ENCODE assay signal across 8 cellular contexts in the genomic region with DNA sequence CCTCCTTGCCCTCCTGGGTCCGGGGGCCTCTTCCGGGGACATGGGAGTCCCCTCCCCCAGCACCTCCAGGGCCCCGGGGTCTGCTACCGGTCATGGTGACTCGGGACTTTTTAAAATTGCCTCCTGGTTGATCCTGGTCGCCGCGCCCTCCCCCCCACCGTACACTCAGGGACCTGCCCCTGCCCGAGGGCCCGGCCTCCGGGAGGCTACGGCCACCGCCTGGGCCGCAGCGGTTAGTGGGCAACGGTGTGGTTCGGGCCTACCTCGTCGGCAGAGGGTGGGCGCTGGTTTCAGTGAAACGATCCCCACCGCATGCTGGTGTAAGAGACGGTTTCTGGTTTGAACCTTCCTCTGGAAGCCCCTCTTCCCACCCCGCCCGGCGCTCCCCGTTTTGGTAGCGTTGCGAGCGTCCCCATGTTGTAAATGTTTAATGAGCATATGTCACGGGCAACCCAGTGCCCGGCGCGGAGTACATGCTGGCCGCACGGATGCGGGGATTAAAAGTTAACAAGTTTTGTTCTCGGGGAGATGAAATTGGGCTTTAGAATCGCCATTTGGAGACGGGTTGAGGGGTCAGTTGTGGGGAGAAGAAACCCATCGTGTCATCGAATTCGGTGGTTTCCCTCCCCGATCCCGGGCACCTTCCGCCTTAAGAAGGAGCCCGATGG. TPM values are rescaled to one million over a fixed set of nuclear protein-coding genes. Genes with fewer than 3 reads are reported as not detected.
A peak's percentile ranks its signal among the peaks of the same experiment; 100 is the strongest.
DNase-seq lines count a peak whose midpoint lies in the region; ATAC-seq, FAIRE-seq and TF ChIP-seq lines count a peak whose summit lies in the region.

No MANE protein-coding gene starts in this region.

- H3K27me3 ChIP-seq in GM23248 (replicated peaks; ENCODE audit: insufficient read depth) (no peaks in the 10 kb centered on the region), SU-DHL-6 (ENCODE audit: low read length) (no peaks in the 10 kb centered on the region), astrocyte (ENCODE audit: insufficient read depth, low read length) (no peaks in the 10 kb centered on the region), iPS-18a (ENCODE audit: control insufficient read depth, insufficient read depth, low read length) (no peaks in the 10 kb centered on the region), small intestine (ENCODE audit: control insufficient read depth in 2 of 2, insufficient read depth in 2 of 2, low read length in 2 of 2) (no peaks in the 10 kb centered on the region)

- no peaks in the 10 kb centered on the region for H3K27me3 Mint-ChIP-seq in astrocyte (ENCODE audit: low read depth, unreplicated experiment)

- TF ChIP-seq CTCF in SU-DHL-6 (IDR thresholded peaks at IDR 0.05; ENCODE audit: insufficient read depth, low read length, poor library complexity, severe bottlenecking): no peak
- no peak for TF ChIP-seq CTCF in astrocyte (IDR thresholded peaks at IDR 0.05; ENCODE audit: insufficient read depth, low read depth, low read length)

- DNase-seq in GM23248 (peak; percentile 65), astrocyte (ENCODE audit: low read depth) (no peak), small intestine (peak; percentile 42), 8988T (no peak), HPDE6-E6E7 (ENCODE audit: extremely low spot score) (no peak)

- H3K27ac ChIP-seq in GM23248: peak overlapping the region; percentile 72
- peak overlapping the region; percentile 87 for H3K27ac ChIP-seq in SU-DHL-6 (ENCODE audit: low read depth, low read length)
- peak overlapping the region; percentile 71 for H3K27ac ChIP-seq in astrocyte (ENCODE audit: low read depth, low read length)
- H3K27ac ChIP-seq in iPS-18a (ENCODE audit: low read length): peak overlapping the region; percentile 70
- peak overlapping the region; percentile 79 to 92 for H3K27ac ChIP-seq in small intestine (ENCODE audit: low read depth in 1 of 2, low read length in 1 of 2)

- H3K9me2 ChIP-seq in GM23248 (ENCODE audit: insufficient read depth): no peaks in the 10 kb centered on the region
- no peaks in the 10 kb centered on the region for H3K9me2 ChIP-seq in SU-DHL-6 (replicated peaks; ENCODE audit: insufficient read depth, low read length)

- H3K79me2 ChIP-seq in GM23248 (ENCODE audit: insufficient read depth): peaks cover 59% of the 10 kb centered on the region
- H3K79me2 ChIP-seq in SU-DHL-6 (ENCODE audit: insufficient read depth, low read length): peaks cover 73% of the 10 kb centered on the region
- H3K79me2 ChIP-seq in astrocyte (ENCODE audit: insufficient read depth, low read length): peaks cover 62% of the 10 kb centered on the region

- WGBS in GM23248 (ENCODE audit: low coverage in 1 of 2, low lambda C conversion rate in 2 of 2, missing lambda C conversion rate in 2 of 2), 2 experiments: 1% methylated on average over 44 to 48 of the region's 48 CpGs
- WGBS in small intestine, 3 donors: 0% methylated on average over 42 to 48 of the region's 48 CpGs

- FAIRE-seq in astrocyte (lab: Jason Lieb, UNC) (no peak), small intestine (lab: Jason Lieb, UNC) (no peak)

- H3F3A ChIP-seq in GM23248 (ENCODE audit: insufficient read depth) (peaks cover 30% of the 10 kb centered on the region), SU-DHL-6 (ENCODE audit: insufficient read depth) (peaks cover 5% of the 10 kb centered on the region; the same call in 1 of the 2 replicates)

- in situ Hi-C loops in GM23248 (cut with MboI): no loop called here

- peaks cover 35% of the 10 kb centered on the region for H3K4me1 Mint-ChIP-seq in astrocyte (ENCODE audit: low read depth, unreplicated experiment)

- H3K36me3 Mint-ChIP-seq in astrocyte (ENCODE audit: low read depth, unreplicated experiment): no peaks in the 10 kb centered on the region

- peak overlapping the region; percentile 94 for H3K9ac ChIP-seq in GM23248
- peak overlapping the region; percentile 100 for H3K9ac ChIP-seq in SU-DHL-6 (ENCODE audit: low read length)
- peak overlapping the region; percentile 96 for H3K9ac ChIP-seq in astrocyte (ENCODE audit: low read length)
- H3K9ac ChIP-seq in iPS-18a (ENCODE audit: low read length): peak overlapping the region; percentile 91

- peak overlapping the region; percentile 63 for H2AFZ ChIP-seq in GM23248
- no peak overlapping the region for H2AFZ ChIP-seq in SU-DHL-6 (ENCODE audit: low read depth, low read length, severe bottlenecking)
- peak overlapping the region; percentile 51 for H2AFZ ChIP-seq in astrocyte (ENCODE audit: low read depth, low read length)

- ATAC-seq in GM21717 (IDR thresholded peaks at IDR 0.05; ENCODE audit: unreplicated experiment): no peak

- H3K36me3 ChIP-seq in GM23248 (ENCODE audit: low read depth) (no peaks in the 10 kb centered on the region), SU-DHL-6 (ENCODE audit: low read length) (no peaks in the 10 kb centered on the region; the same call in 1 of the 2 replicates), astrocyte (ENCODE audit: insufficient read depth, low read length) (no peaks in the 10 kb centered on the region), iPS-18a (ENCODE audit: control insufficient read depth, low read depth, low read length) (no peaks in the 10 kb centered on the region), small intestine (ENCODE audit: control insufficient read depth in 2 of 2, insufficient read depth in 2 of 2, low read length in 2 of 2) (no peaks in the 10 kb centered on the region)

- H4K20me1 ChIP-seq in GM23248 (ENCODE audit: insufficient read depth) (peaks cover 34% of the 10 kb centered on the region), SU-DHL-6 (ENCODE audit: low read depth, low read length) (peaks cover 29% of the 10 kb centered on the region), astrocyte (ENCODE audit: insufficient read depth, low read length) (peaks cover 50% of the 10 kb centered on the region)

- peak overlapping the region; percentile 98 for H3K4me3 Mint-ChIP-seq in astrocyte (ENCODE audit: unreplicated experiment)

- H3K4me1 ChIP-seq in GM23248 (ENCODE audit: insufficient read depth) (peaks cover 43% of the 10 kb centered on the region), astrocyte (ENCODE audit: insufficient read depth, low read length) (peaks cover 28% of the 10 kb centered on the region), iPS-18a (ENCODE audit: control insufficient read depth, low read depth, low read length) (peaks cover 49% of the 10 kb centered on the region), small intestine (ENCODE audit: control insufficient read depth in 2 of 2, insufficient read depth in 1 of 2, low read depth in 1 of 2, low read length in 1 of 2) (peaks cover 4 to 14% of the 10 kb centered on the region in 2 donors)

- peak overlapping the region; percentile 86 for H3K4me3 ChIP-seq in GM23248
- peak overlapping the region; percentile 96 for H3K4me3 ChIP-seq in SU-DHL-6 (ENCODE audit: insufficient read depth, low read length, poor library complexity, severe bottlenecking)
- H3K4me3 ChIP-seq in astrocyte (ENCODE audit: insufficient read depth, low read depth, low read length): peak overlapping the region; percentile 96
- peak overlapping the region; percentile 94 for H3K4me3 ChIP-seq in iPS-18a (ENCODE audit: low read length)
- peak overlapping the region; percentile 73 to 99 for H3K4me3 ChIP-seq in small intestine (ENCODE audit: low read depth in 1 of 2, low read length in 2 of 2)

- H3K9me3 ChIP-seq in GM23248 (ENCODE audit: low read depth) (no peaks in the 10 kb centered on the region), SU-DHL-6 (ENCODE audit: insufficient read depth, low read length) (no peaks in the 10 kb centered on the region), astrocyte (ENCODE audit: insufficient read depth, low read depth, low read length) (no peaks in the 10 kb centered on the region), iPS-18a (ENCODE audit: control insufficient read depth, low read depth, low read length) (no peaks in the 10 kb centered on the region), small intestine (ENCODE audit: control insufficient read depth, low read depth) (no peaks in the 10 kb centered on the region)

- peak overlapping the region; percentile 98 for H3K27ac Mint-ChIP-seq in astrocyte (ENCODE audit: unreplicated experiment)

- H3K4me2 ChIP-seq in GM23248 (ENCODE audit: unreplicated experiment) (peak overlapping the region; percentile 78), SU-DHL-6 (ENCODE audit: low read depth, low read length, poor library complexity, severe bottlenecking) (peak overlapping the region; percentile 89), astrocyte (ENCODE audit: low read length) (peak overlapping the region; percentile 97)

- no peaks in the 10 kb centered on the region for H3K9me3 Mint-ChIP-seq in astrocyte (ENCODE audit: unreplicated experiment)

RNA-seq across cellular contexts. Expression of a gene that starts 1.2 kb away (rescaled TPM):
- 59.9 and 81.9 TPM in 2 replicates for total RNA-seq in GM23248 (2014; rRNA removed; shearing (Covaris generic))
- polyA plus RNA-seq in GM23248 (2016; fragmentation: Nextera tagmentation; extraction: Ambion mirVana) (30.2 and 33.8 TPM in 2 replicates), small intestine (10 to 100 TPM; 16.8 to 63.2 (median 22.8) TPM)
- 234 and 243 TPM in 2 replicates for total RNA-seq in astrocyte

Comparison
In these comparisons a context has a peak if more than half of its experiments do, and no peak if none do; other contexts are left out.
1. DNase-seq: peak in GM23248 (single experiment) and small intestine (single experiment); none in astrocyte (single experiment), 8988T (single experiment) and HPDE6-E6E7 (single experiment).
2. Peak in every context shown above with its lines, with median percentiles within 50 percentile points of each other: H3K27ac ChIP-seq, H3K4me2 ChIP-seq, H3K4me3 ChIP-seq and H3K9ac ChIP-seq.